In the genomic region with DNA sequence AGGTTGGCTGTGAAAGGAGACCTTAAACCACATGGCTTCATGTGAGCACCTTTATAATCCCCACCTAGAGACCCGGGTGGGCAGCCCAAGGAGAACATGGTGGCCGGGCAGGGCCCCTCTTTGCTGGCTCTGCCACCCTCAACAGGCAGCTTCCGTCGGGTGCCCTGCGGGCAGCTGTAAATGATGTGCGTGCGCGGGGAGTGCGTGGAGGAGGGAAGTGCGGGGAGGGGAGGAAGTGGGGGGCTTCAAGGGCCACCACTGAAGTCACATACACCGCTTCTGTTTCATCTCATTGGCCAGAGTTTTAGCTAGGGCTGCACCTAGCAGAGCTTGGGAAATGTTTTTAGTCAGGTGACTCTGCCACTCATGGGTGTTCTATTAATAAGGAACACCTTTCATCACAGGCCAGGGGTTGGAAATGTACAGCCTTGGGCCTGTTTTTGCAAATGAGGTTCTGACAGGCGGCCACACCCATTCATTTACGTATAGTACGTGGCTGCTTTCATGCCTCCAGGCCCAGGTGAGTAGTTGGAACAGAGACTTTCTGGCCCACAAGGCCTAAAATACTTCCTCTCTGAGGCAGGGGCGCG, we compare ENCODE assay signal across 34 cellular contexts. TPM values are rescaled to one million over a fixed set of nuclear protein-coding genes. Genes with fewer than 3 reads are reported as not detected.
DNase-seq lines count a peak whose midpoint lies in the region; ATAC-seq and TF ChIP-seq lines count a peak whose summit lies in the region.
"Had no signal": no experiment of that assay in that cellular context is flagged by ENCODE, and none has a peak within 500 bp of the region (broad histone marks: within the 10 kb centered on the region; RNA-seq: fewer than 3 reads in every experiment).

No MANE protein-coding gene starts in this region.

- no peak for TF ChIP-seq CTCF in uterus (IDR thresholded peaks at IDR 0.05)

- no peak for TF ChIP-seq POLR2A in uterus (IDR thresholded peaks at IDR 0.05)

- DNase-seq in activated T-cell treated with anti-CD3 and anti-CD28 coated beads, Interleukin-2, amount 50 U/mL, for 24 hours, result no peak
- DNase-seq in activated T-cell treated with anti-CD3 and anti-CD28 coated beads for 4 hours (no peak), posterior vena cava (ENCODE audit: low spot score) (peak; percentile 32), uterus (no peak)
- no peak for DNase-seq in CD4-positive, alpha-beta memory T cell
- DNase-seq in central memory CD8-positive, alpha-beta T cell (ENCODE audit: low spot score in 2 of 2), result no peak
- no peak for DNase-seq in activated CD4-positive, CD25-positive, alpha-beta regulatory T cell (lab: John Stamatoyannopoulos, UW)
- DNase-seq: activated CD4-positive, alpha-beta memory T cell treated with anti-CD3 and anti-CD28 coated beads for 36 hours; activated gamma-delta T cell; AML-193; EL; endodermal cell; esophagus squamous epithelium; foreskin melanocyte; hippocampal formation; Karpas-422; left colon; NCI-H1436; NCI-H2081; NCI-H2227 treated with DMSO at 0.1 percent for 48 hours; NCI-H69; pancreas; SIG-M5; stimulated activated CD4-positive, alpha-beta T cell treated with anti-CD3 and anti-CD28 coated beads, Interleukin-2, amount 100 ng/mL, for 24 hours; stimulated activated naive CD8-positive, alpha-beta T cell treated with anti-CD3 and anti-CD28 coated beads, Interleukin-15, amount 100 ng/mL, for 72 hours; T1000 had no signal

- no peaks in the 10 kb centered on the region for H3K27me3 Mint-ChIP-seq in activated T-cell treated with anti-CD3 and anti-CD28 coated beads, Interleukin-2, amount 50 U/mL, for 24 hours
- H3K27me3 Mint-ChIP-seq in CD4-positive, alpha-beta memory T cell, result no peaks in the 10 kb centered on the region
- no peaks in the 10 kb centered on the region for H3K27me3 Mint-ChIP-seq in central memory CD8-positive, alpha-beta T cell
- H3K27me3 Mint-ChIP-seq: activated CD4-positive, alpha-beta memory T cell treated with anti-CD3 and anti-CD28 coated beads for 36 hours; dendritic cell treated with granulocyte-macrophage colony-stimulating factor and Interleukin-4, amounts not matched to agents 40 ng/mL and 50 ng/mL, for 4 days; memory B cell; stimulated activated naive CD8-positive, alpha-beta T cell treated with anti-CD3 and anti-CD28 coated beads, Interleukin-15, amount 100 ng/mL, for 72 hours had no signal

- POLR2A ChIA-PET in CD4-positive, alpha-beta memory T cell (lab: Charles Lee; ENCODE audit: partially characterized antibody), result interaction anchor here (1.5 kb wide), 1 partner anchor 15 kb away, joined by 3 read pairs; no protein-coding TSS in a partner anchor

- H3K9me3 Mint-ChIP-seq in activated T-cell treated with anti-CD3 and anti-CD28 coated beads, Interleukin-2, amount 50 U/mL, for 24 hours, result no peaks in the 10 kb centered on the region
- H3K9me3 Mint-ChIP-seq in CD4-positive, alpha-beta memory T cell, result peaks cover 0 to 5% (median 0%) of the 10 kb centered on the region in 8 donors
- no peaks in the 10 kb centered on the region for H3K9me3 Mint-ChIP-seq in central memory CD8-positive, alpha-beta T cell
- H3K9me3 Mint-ChIP-seq: activated CD4-positive, alpha-beta memory T cell treated with anti-CD3 and anti-CD28 coated beads for 36 hours; dendritic cell treated with granulocyte-macrophage colony-stimulating factor and Interleukin-4, amounts not matched to agents 40 ng/mL and 50 ng/mL, for 4 days; endodermal cell; GM23338; memory B cell; stimulated activated naive CD8-positive, alpha-beta T cell treated with anti-CD3 and anti-CD28 coated beads, Interleukin-15, amount 100 ng/mL, for 72 hours had no signal

- H3K36me3 ChIP-seq in CD4-positive, alpha-beta memory T cell (ENCODE audit: insufficient read depth, low read length), result peaks cover 36% of the 10 kb centered on the region
- H3K36me3 ChIP-seq in uterus, result no peaks in the 10 kb centered on the region

- peak overlapping the region; percentile 78 for H3K27ac Mint-ChIP-seq in activated T-cell treated with anti-CD3 and anti-CD28 coated beads, Interleukin-2, amount 50 U/mL, for 24 hours
- peak overlapping the region; percentile 29 to 96 (median 79) for H3K27ac Mint-ChIP-seq in CD4-positive, alpha-beta memory T cell
- peak overlapping the region; percentile 59 for H3K27ac Mint-ChIP-seq in central memory CD8-positive, alpha-beta T cell (ENCODE audit: low read depth)
- H3K27ac Mint-ChIP-seq: dendritic cell treated with granulocyte-macrophage colony-stimulating factor and Interleukin-4, amounts not matched to agents 40 ng/mL and 50 ng/mL, for 4 days; GM23338 had no signal

- H3K4me3 ChIP-seq in CD4-positive, alpha-beta memory T cell (ENCODE audit: low read length in 2 of 2), result no peak overlapping the region
- no peak overlapping the region for H3K4me3 ChIP-seq in uterus
- H3K4me3 ChIP-seq: esophagus squamous epithelium, GM23338, pancreas, thoracic aorta had no signal

- peaks cover 19% of the 10 kb centered on the region for H3K4me1 ChIP-seq in CD4-positive, alpha-beta memory T cell (ENCODE audit: insufficient read depth, low read length)
- no peaks in the 10 kb centered on the region for H3K4me1 ChIP-seq in uterus
- H3K4me1 ChIP-seq: pancreas had no signal

- H3K27me3 ChIP-seq in CD4-positive, alpha-beta memory T cell (ENCODE audit: insufficient read depth, low read length), result no peaks in the 10 kb centered on the region
- no peaks in the 10 kb centered on the region for H3K27me3 ChIP-seq in uterus
- H3K27me3 ChIP-seq: esophagus squamous epithelium, pancreas had no signal

- peaks cover 60% of the 10 kb centered on the region for H3K4me1 Mint-ChIP-seq in activated T-cell treated with anti-CD3 and anti-CD28 coated beads, Interleukin-2, amount 50 U/mL, for 24 hours (ENCODE audit: low read depth)
- H3K4me1 Mint-ChIP-seq in CD4-positive, alpha-beta memory T cell, result peaks cover 22 to 62% (median 41%) of the 10 kb centered on the region in 4 donors
- peaks cover 25% of the 10 kb centered on the region for H3K4me1 Mint-ChIP-seq in central memory CD8-positive, alpha-beta T cell

- H3K4me3 Mint-ChIP-seq in activated T-cell treated with anti-CD3 and anti-CD28 coated beads, Interleukin-2, amount 50 U/mL, for 24 hours, result peak overlapping the region; percentile 24
- H3K4me3 Mint-ChIP-seq in CD4-positive, alpha-beta memory T cell, result peak overlapping the region in 3 of 8 donors; percentile 25 to 79 (median 31)
- H3K4me3 Mint-ChIP-seq in central memory CD8-positive, alpha-beta T cell, result no peak overlapping the region
- H3K4me3 Mint-ChIP-seq: activated CD4-positive, alpha-beta memory T cell treated with anti-CD3 and anti-CD28 coated beads for 36 hours; dendritic cell treated with granulocyte-macrophage colony-stimulating factor and Interleukin-4, amounts not matched to agents 40 ng/mL and 50 ng/mL, for 4 days; endodermal cell; GM23338; memory B cell had no signal

- ATAC-seq in central memory CD8-positive, alpha-beta T cell (replicated peaks; ENCODE audit: extremely low read depth, poor library complexity, severe bottlenecking), result no peak
- no peak for ATAC-seq in GM18520 (IDR thresholded peaks at IDR 0.05; ENCODE audit: unreplicated experiment)
- ATAC-seq: GM23338; left colon; pancreas; stimulated activated naive CD8-positive, alpha-beta T cell treated with anti-CD3 and anti-CD28 coated beads, Interleukin-15, amount 100 ng/mL, for 72 hours had no signal

- intact Hi-C loops in CD4-positive, alpha-beta memory T cell (cut with micrococcal nuclease), result no loop called here
- intact Hi-C loops in posterior vena cava (cut with DNase I) (no loop called here), uterus (cut with DNase I; ENCODE audit: low total_unique reads) (no loop called here)

- CTCF ChIA-PET in CD4-positive, alpha-beta memory T cell (lab: Charles Lee; ENCODE audit: partially characterized antibody), result no interaction called here

- H3K36me3 Mint-ChIP-seq in activated T-cell treated with anti-CD3 and anti-CD28 coated beads, Interleukin-2, amount 50 U/mL, for 24 hours (ENCODE audit: low read depth), result peaks cover 71% of the 10 kb centered on the region
- peaks cover 35 to 47% of the 10 kb centered on the region in 2 donors for H3K36me3 Mint-ChIP-seq in CD4-positive, alpha-beta memory T cell
- H3K36me3 Mint-ChIP-seq in central memory CD8-positive, alpha-beta T cell (ENCODE audit: insufficient read depth), result peaks cover 42% of the 10 kb centered on the region

- H3K27ac ChIP-seq in CD4-positive, alpha-beta memory T cell (ENCODE audit: low read depth, low read length), result no peak overlapping the region
- H3K27ac ChIP-seq in uterus, result no peak overlapping the region
- H3K27ac ChIP-seq: pancreas, thoracic aorta had no signal

- no peaks in the 10 kb centered on the region for H3K9me3 ChIP-seq in CD4-positive, alpha-beta memory T cell (ENCODE audit: control insufficient read depth in 1 of 2, low read length in 2 of 2)
- H3K9me3 ChIP-seq in uterus, result no peaks in the 10 kb centered on the region
- H3K9me3 ChIP-seq: esophagus squamous epithelium, pancreas, thoracic aorta had no signal

RNA-seq across cellular contexts. Expression of gene FAM118A, which starts 14.5 kb away (rescaled TPM):
- 100 to 1,000 TPM; 119 to 122 TPM for total RNA-seq in CD4-positive, alpha-beta memory T cell
- polyA plus RNA-seq in CD4-positive, alpha-beta memory T cell, result 10 to 100 TPM; 34.5 to 51.0 TPM
- total RNA-seq in posterior vena cava (10 to 100 TPM; 16.0 to 24.6 TPM), uterus (10 to 100 TPM; 16.5 to 97.9 (median 46.7) TPM)

RNA-seq across cellular contexts. Expression of gene UPK3A, which starts 39.5 kb away (rescaled TPM):
- total RNA-seq in CD4-positive, alpha-beta memory T cell, result not detected
- not detected for polyA plus RNA-seq in CD4-positive, alpha-beta memory T cell
- not detected for total RNA-seq in posterior vena cava
- not detected for total RNA-seq in uterus
- total RNA-seq: A673; activated CD4-positive, alpha-beta memory T cell treated with anti-CD3 and anti-CD28 coated beads for 36 hours; endodermal cell; esophagus squamous epithelium; GM23338; pancreas; thoracic aorta had no signal
- polyA plus RNA-seq: adipose tissue, neural cell had no signal
